16 cellular contexts compared by ENCODE assay signal in the genomic region with DNA sequence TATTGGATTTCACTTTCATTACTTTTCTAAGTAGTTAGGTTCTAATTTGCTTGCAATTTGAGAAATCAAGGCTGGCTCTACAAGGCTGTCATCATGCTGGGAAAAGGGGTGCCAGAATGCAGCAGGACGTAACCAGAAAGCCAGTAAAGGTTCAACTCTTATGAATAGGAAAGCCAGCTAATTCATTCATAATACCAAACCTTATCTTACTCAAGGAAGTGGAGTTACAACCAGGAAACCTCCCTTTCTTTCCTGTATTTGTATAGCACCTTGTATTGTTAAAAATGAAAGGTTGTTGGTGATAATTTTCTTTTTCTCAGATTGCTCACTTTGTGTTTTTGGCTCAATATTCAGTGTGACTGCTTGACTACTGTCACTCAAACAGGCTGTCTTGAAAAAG.
DNase-seq lines count a peak whose midpoint lies in the region; ATAC-seq and TF ChIP-seq lines count a peak whose summit lies in the region.
"Had no signal": no experiment of that assay in that cellular context is flagged by ENCODE, and none has a peak within 500 bp of the region (broad histone marks: within the 10 kb centered on the region; RNA-seq: fewer than 3 reads in every experiment).

No MANE protein-coding gene starts in this region.

- TF ChIP-seq POLR2A in stomach (IDR thresholded peaks at IDR 0.05): no peak

- H3K4me3 ChIP-seq in mucosa of descending colon (no peak overlapping the region), stomach (no peak overlapping the region)
- H3K4me3 ChIP-seq: BLaER1, SJCRH30 had no signal

- peak overlapping the region; percentile 7 for H3K27ac Mint-ChIP-seq in activated naive CD8-positive, alpha-beta T cell treated with anti-CD3 and anti-CD28 coated beads, Interleukin-2, amount 10 ng/mL, durations not matched to agents 7 days and 5 days
- H3K27ac Mint-ChIP-seq in activated naive CD8-positive, alpha-beta T cell treated with anti-CD3 and anti-CD28 coated beads, Interleukin-2, amount 50 U/mL, for 24 hours: no peak overlapping the region
- peak overlapping the region; percentile 68 for H3K27ac Mint-ChIP-seq in endothelial cell (ENCODE audit: unreplicated experiment)
- H3K27ac Mint-ChIP-seq: CD8-positive, alpha-beta memory T cell had no signal

- intact Hi-C loops in mucosa of descending colon (cut with DNase I, micrococcal nuclease) (no loop called here), stomach (cut with DNase I; ENCODE audit: low total_unique reads) (no loop called here), posterior vena cava (cut with DNase I) (no loop called here)

- TF ChIP-seq EP300 in stomach (IDR thresholded peaks at IDR 0.05): no peak

- H3K36me3 Mint-ChIP-seq in activated naive CD8-positive, alpha-beta T cell treated with anti-CD3 and anti-CD28 coated beads, Interleukin-2, amount 10 ng/mL, durations not matched to agents 7 days and 5 days: peaks cover 12% of the 10 kb centered on the region
- H3K36me3 Mint-ChIP-seq in activated naive CD8-positive, alpha-beta T cell treated with anti-CD3 and anti-CD28 coated beads, Interleukin-2, amount 50 U/mL, for 24 hours (ENCODE audit: low read depth): peaks cover 7% of the 10 kb centered on the region
- H3K36me3 Mint-ChIP-seq in endothelial cell (ENCODE audit: low read depth, unreplicated experiment): no peaks in the 10 kb centered on the region

- 23 to 48% (median 38%) methylated on average over 1 of the region's 1 CpG for WGBS in stomach, 5 donors

- no peak overlapping the region for H3K4me3 Mint-ChIP-seq in activated naive CD8-positive, alpha-beta T cell treated with anti-CD3 and anti-CD28 coated beads, Interleukin-2, amount 10 ng/mL, durations not matched to agents 7 days and 5 days
- H3K4me3 Mint-ChIP-seq in activated naive CD8-positive, alpha-beta T cell treated with anti-CD3 and anti-CD28 coated beads, Interleukin-2, amount 50 U/mL, for 24 hours: no peak overlapping the region
- no peak overlapping the region for H3K4me3 Mint-ChIP-seq in endothelial cell (ENCODE audit: unreplicated experiment)
- H3K4me3 Mint-ChIP-seq: CD8-positive, alpha-beta memory T cell had no signal

- no peaks in the 10 kb centered on the region for H3K27me3 ChIP-seq in stomach
- H3K27me3 ChIP-seq: BLaER1, SJCRH30 had no signal

- H3K4me1 ChIP-seq in mucosa of descending colon (ENCODE audit: low read depth) (peaks cover 21% of the 10 kb centered on the region), stomach (peaks cover 30 to 78% (median 49%) of the 10 kb centered on the region in 4 donors)

- peaks cover 17% of the 10 kb centered on the region for H3K4me1 Mint-ChIP-seq in activated naive CD8-positive, alpha-beta T cell treated with anti-CD3 and anti-CD28 coated beads, Interleukin-2, amount 10 ng/mL, durations not matched to agents 7 days and 5 days
- H3K4me1 Mint-ChIP-seq in activated naive CD8-positive, alpha-beta T cell treated with anti-CD3 and anti-CD28 coated beads, Interleukin-2, amount 50 U/mL, for 24 hours: peaks cover 24% of the 10 kb centered on the region
- peaks cover 47% of the 10 kb centered on the region for H3K4me1 Mint-ChIP-seq in endothelial cell (ENCODE audit: unreplicated experiment)

- H3K36me3 ChIP-seq in mucosa of descending colon (ENCODE audit: low read depth) (no peaks in the 10 kb centered on the region), stomach (no peaks in the 10 kb centered on the region)
- H3K36me3 ChIP-seq: BLaER1, SJCRH30 had no signal

- no peak for ATAC-seq in activated naive CD8-positive, alpha-beta T cell treated with anti-CD3 and anti-CD28 coated beads, Interleukin-2, amount 10 ng/mL, durations not matched to agents 7 days and 5 days (ENCODE audit: low read depth)
- ATAC-seq in activated naive CD8-positive, alpha-beta T cell treated with anti-CD3 and anti-CD28 coated beads, Interleukin-2, amount 50 U/mL, for 24 hours: no peak
- ATAC-seq in mucosa of descending colon: peak; percentile 35
- ATAC-seq in HG03196 (IDR thresholded peaks at IDR 0.05; ENCODE audit: unreplicated experiment): no peak

- no peak for TF ChIP-seq CTCF in endothelial cell (IDR thresholded peaks at IDR 0.05; ENCODE audit: unreplicated experiment)
- no peak for TF ChIP-seq CTCF in mucosa of descending colon (IDR thresholded peaks at IDR 0.05)
- no peak for TF ChIP-seq CTCF in stomach (IDR thresholded peaks at IDR 0.05)

- peaks cover 4% of the 10 kb centered on the region for H3K9me3 Mint-ChIP-seq in activated naive CD8-positive, alpha-beta T cell treated with anti-CD3 and anti-CD28 coated beads, Interleukin-2, amount 10 ng/mL, durations not matched to agents 7 days and 5 days
- no peaks in the 10 kb centered on the region for H3K9me3 Mint-ChIP-seq in activated naive CD8-positive, alpha-beta T cell treated with anti-CD3 and anti-CD28 coated beads, Interleukin-2, amount 50 U/mL, for 24 hours
- H3K9me3 Mint-ChIP-seq in endothelial cell (ENCODE audit: unreplicated experiment): no peaks in the 10 kb centered on the region
- H3K9me3 Mint-ChIP-seq: CD8-positive, alpha-beta memory T cell had no signal

- H3K9me3 ChIP-seq in mucosa of descending colon (no peaks in the 10 kb centered on the region), stomach (no peaks in the 10 kb centered on the region)
- H3K9me3 ChIP-seq: BLaER1, SJCRH30 had no signal

- POLR2A ChIA-PET in activated naive CD8-positive, alpha-beta T cell treated with anti-CD3 and anti-CD28 coated beads, Interleukin-2, amount 10 ng/mL, durations not matched to agents 7 days and 5 days (lab: Charles Lee): no interaction called here

- peak overlapping the region in 4 of 5 donors; percentile 8 to 69 (median 53) for H3K27ac ChIP-seq in stomach
- H3K27ac ChIP-seq: 22Rv1, BLaER1, SJCRH30 had no signal

- no peaks in the 10 kb centered on the region for H3K27me3 Mint-ChIP-seq in activated naive CD8-positive, alpha-beta T cell treated with anti-CD3 and anti-CD28 coated beads, Interleukin-2, amount 10 ng/mL, durations not matched to agents 7 days and 5 days
- no peaks in the 10 kb centered on the region for H3K27me3 Mint-ChIP-seq in activated naive CD8-positive, alpha-beta T cell treated with anti-CD3 and anti-CD28 coated beads, Interleukin-2, amount 50 U/mL, for 24 hours
- peaks cover 3% of the 10 kb centered on the region for H3K27me3 Mint-ChIP-seq in endothelial cell (ENCODE audit: unreplicated experiment)
- H3K27me3 Mint-ChIP-seq: CD8-positive, alpha-beta memory T cell had no signal

- DNase-seq in activated naive CD8-positive, alpha-beta T cell treated with anti-CD3 and anti-CD28 coated beads, Interleukin-2, amount 10 ng/mL, durations not matched to agents 7 days and 5 days: no peak
- no peak for DNase-seq in activated naive CD8-positive, alpha-beta T cell treated with anti-CD3 and anti-CD28 coated beads, Interleukin-2, amount 50 U/mL, for 24 hours
- no peak for DNase-seq in endothelial cell (ENCODE audit: low spot score)
- no peak for DNase-seq in mucosa of descending colon
- no peak for DNase-seq in stomach
- DNase-seq in NOMO-1 treated with dmso at 0.1 percent for 144 hours (lab: John Stamatoyannopoulos, UW; ENCODE audit: unreplicated experiment): no peak
- no peak for DNase-seq in posterior vena cava (ENCODE audit: low spot score)
- DNase-seq: CD8-positive, alpha-beta memory T cell; Kasumi-1; NCI-H1930; NCI-H2171; RPMI8226 had no signal
